14 cellular contexts compared by ENCODE assay signal in genomic region chr14:53845813-53846693, GRCh38.
"Had no signal": no experiment of that assay in that cellular context is flagged by ENCODE, and none has a peak within 500 bp of the region (broad histone marks: within the 10 kb centered on the region; RNA-seq: fewer than 3 reads in every experiment).

No MANE protein-coding gene starts in this region.

- H3K4me1 ChIP-seq: adrenal gland, psoas muscle, sigmoid colon, testis had no signal

- H3K9me3 ChIP-seq: adrenal gland, psoas muscle, sigmoid colon, testis had no signal

- ATAC-seq: effector memory CD8-positive, alpha-beta T cell; psoas muscle; stimulated activated naive CD8-positive, alpha-beta T cell treated with anti-CD3 and anti-CD28 coated beads, Interleukin-15, Interleukin-2, amounts not matched to agents 100 U/mL and 50 U/mL, for 24 hours had no signal

- H3K36me3 ChIP-seq: adrenal gland, sigmoid colon had no signal

- H3K27ac ChIP-seq: adrenal gland, psoas muscle, sigmoid colon, testis had no signal

- DNase-seq: activated CD4-positive, alpha-beta T cell treated with anti-CD3 and anti-CD28 coated beads, Interleukin-2, amount 50 U/mL, for 1 hour; activated CD4-positive, CD25-positive, alpha-beta regulatory T cell; activated naive CD4-positive, alpha-beta T cell treated with anti-CD3 and anti-CD28 coated beads, Interleukin-2, amount 10 ng/mL, durations not matched to agents 7 days and 5 days; activated T-cell treated with anti-CD3 and anti-CD28 coated beads for 4 hours; adrenal gland; effector memory CD8-positive, alpha-beta T cell; foreskin fibroblast; head of caudate nucleus; occipital lobe; psoas muscle; sigmoid colon; stimulated activated CD4-positive, alpha-beta T cell treated with anti-CD3 and anti-CD28 coated beads, Interleukin-2, amount 100 ng/mL, for 48 hours; stimulated activated naive CD8-positive, alpha-beta T cell treated with anti-CD3 and anti-CD28 coated beads, Interleukin-15, Interleukin-2, amounts not matched to agents 100 U/mL and 50 U/mL, for 24 hours; testis had no signal

- H3K27me3 ChIP-seq: adrenal gland, sigmoid colon, testis had no signal

- H3K4me3 ChIP-seq: adrenal gland, psoas muscle, sigmoid colon, testis had no signal
